ENCODE assay signal across 17 cellular contexts in genomic region chr9:114733814-114734213, GRCh38. TPM values are rescaled to one million over a fixed set of nuclear protein-coding genes. Genes with fewer than 3 reads are reported as not detected.
A peak's percentile ranks its signal among the peaks of the same experiment; 100 is the strongest.
DNase-seq lines count a peak whose midpoint lies in the region; ATAC-seq, FAIRE-seq and TF ChIP-seq lines count a peak whose summit lies in the region.
"Had no signal": no experiment of that assay in that cellular context is flagged by ENCODE, and none has a peak within 500 bp of the region (broad histone marks: within the 10 kb centered on the region; RNA-seq: fewer than 3 reads in every experiment).

No MANE protein-coding gene starts in this region.

- H3K9me1 ChIP-seq in K562 (ENCODE audit: control insufficient read depth, insufficient read depth, low read length), result no peaks in the 10 kb centered on the region

- H3K4me1 ChIP-seq in GM23248 (ENCODE audit: insufficient read depth) (peaks cover 10% of the 10 kb centered on the region), K562 (replicated peaks in 1 of 2; ENCODE audit: control insufficient read depth in 2 of 2, insufficient read depth in 2 of 2, low read length in 2 of 2) (no peaks in the 10 kb centered on the region), psoas muscle (no peaks in the 10 kb centered on the region), OCI-LY7 (ENCODE audit: insufficient read depth, low read length, poor library complexity, severe bottlenecking) (no peaks in the 10 kb centered on the region)
- H3K4me1 ChIP-seq: colonic mucosa had no signal

- no peak overlapping the region for H3K9ac ChIP-seq in GM23248
- no peak overlapping the region for H3K9ac ChIP-seq in K562 (ENCODE audit: insufficient read depth in 1 of 2, low read depth in 2 of 2, low read length in 2 of 2)

- H4K20me1 ChIP-seq in GM23248 (ENCODE audit: insufficient read depth) (no peaks in the 10 kb centered on the region), K562 (replicated peaks; ENCODE audit: control insufficient read depth, insufficient read depth, low read length) (no peaks in the 10 kb centered on the region), OCI-LY7 (ENCODE audit: insufficient read depth, low read length) (no peaks in the 10 kb centered on the region)

- H2AFZ ChIP-seq in GM23248, result no peak overlapping the region
- H2AFZ ChIP-seq in K562 (ENCODE audit: low read depth, low read length), result no peak overlapping the region
- H2AFZ ChIP-seq in OCI-LY7 (ENCODE audit: low read length), result no peak overlapping the region

- DNase-seq in GM23248 (peak; percentile 71), NCI-H226 (peak; percentile 88), K562 (ENCODE audit: extremely low read depth in 1 of 4, low spot score in 3 of 4) (no peak), non-pigmented ciliary epithelial cell (ENCODE audit: low read depth) (peak; percentile 50), psoas muscle (no peak), epidermal melanocyte (ENCODE audit: insufficient read length, low spot score) (no peak), OCI-LY7 (ENCODE audit: low spot score) (no peak), T-helper 9 cell (no peak)
- DNase-seq: activated CD8-positive, alpha-beta memory T cell treated with anti-CD3 and anti-CD28 coated beads for 24 hours; activated naive CD4-positive, alpha-beta T cell treated with anti-CD3 and anti-CD28 coated beads, Interleukin-2, amount 10 ng/mL, durations not matched to agents 7 days and 5 days; colonic mucosa; esophagus squamous epithelium; NCI-H1436; NCI-H524 treated with DMSO at 0.1 percent for 48 hours had no signal

- H3K79me2 ChIP-seq in GM23248 (ENCODE audit: insufficient read depth) (no peaks in the 10 kb centered on the region), K562 (ENCODE audit: control insufficient read depth, insufficient read depth, low read length) (no peaks in the 10 kb centered on the region), OCI-LY7 (ENCODE audit: insufficient read depth, low read depth, low read length) (no peaks in the 10 kb centered on the region)

- H3K4me2 ChIP-seq in GM23248 (ENCODE audit: unreplicated experiment) (no peak overlapping the region), K562 (ENCODE audit: insufficient read depth, low read length) (no peak overlapping the region), OCI-LY7 (ENCODE audit: low read length) (no peak overlapping the region)

- no peaks in the 10 kb centered on the region for H3K36me3 ChIP-seq in GM23248 (ENCODE audit: low read depth)
- no peaks in the 10 kb centered on the region for H3K36me3 ChIP-seq in K562 (ENCODE audit: control insufficient read depth, insufficient read depth, low read length)
- no peaks in the 10 kb centered on the region for H3K36me3 ChIP-seq in psoas muscle (ENCODE audit: insufficient read depth in 1 of 2, low read depth in 1 of 2)
- H3K36me3 ChIP-seq in OCI-LY7 (ENCODE audit: insufficient read depth, low read length), result no peaks in the 10 kb centered on the region
- H3K36me3 ChIP-seq: colonic mucosa, esophagus squamous epithelium had no signal

- H3K9me2 ChIP-seq in GM23248 (ENCODE audit: insufficient read depth) (no peaks in the 10 kb centered on the region), OCI-LY7 (ENCODE audit: insufficient read depth, low read length) (no peaks in the 10 kb centered on the region)

- no peak for TF ChIP-seq POLR2A in K562 (conservative IDR thresholded peaks at IDR 0.05)

- no peak for FAIRE-seq in K562 (lab: Jason Lieb, UNC)

- intact Hi-C loops in K562 (cut with micrococcal nuclease) (no loop called here), psoas muscle (cut with DNase I) (loop anchor here (10.0 kb wide), 2 partner anchors 181 to 791 kb away; no protein-coding TSS in a partner anchor), OCI-LY7 (cut with micrococcal nuclease; ENCODE audit: unreplicated experiment) (no loop called here)

- no peak for TF ChIP-seq EP300 in K562 (IDR thresholded peaks at IDR 0.05; ENCODE audit: low read length)

- H3K27ac ChIP-seq in GM23248 (no peak overlapping the region), K562 (ENCODE audit: extremely low read depth, low read depth, low read length) (no peak overlapping the region), psoas muscle (no peak overlapping the region), OCI-LY7 (ENCODE audit: low read depth, low read length, poor library complexity, severe bottlenecking) (no peak overlapping the region)
- H3K27ac ChIP-seq: colonic mucosa, esophagus squamous epithelium, skin epidermis had no signal

- WGBS in GM23248 (ENCODE audit: low coverage in 1 of 2, low lambda C conversion rate in 2 of 2, missing lambda C conversion rate in 2 of 2), 2 experiments, result 77 to 79% methylated on average over 6 of the region's 6 CpGs
- 0% methylated on average over 6 of the region's 6 CpGs for WGBS in K562 (ENCODE audit: insufficient coverage, low coverage, missing lambda C conversion rate)
- 91 to 95% (median 92%) methylated on average over 6 of the region's 6 CpGs for WGBS in psoas muscle, 3 donors

- TF ChIP-seq CTCF in K562 (IDR thresholded peaks at IDR 0.05 in 2 of 3, conservative IDR thresholded peaks at IDR 0.05 in 1 of 3; ENCODE audit: insufficient read depth in 2 of 3, low read depth in 1 of 3, low read length in 3 of 3) (no peak), psoas muscle (IDR thresholded peaks at IDR 0.05) (no peak), OCI-LY7 (conservative IDR thresholded peaks at IDR 0.05; ENCODE audit: low read length) (no peak)

- H3K9me3 ChIP-seq in GM23248 (ENCODE audit: low read depth) (no peaks in the 10 kb centered on the region), K562 (replicated peaks; ENCODE audit: control insufficient read depth, insufficient read depth, low read depth, low read length) (no peaks in the 10 kb centered on the region), psoas muscle (no peaks in the 10 kb centered on the region), OCI-LY7 (ENCODE audit: low read length) (no peaks in the 10 kb centered on the region)
- H3K9me3 ChIP-seq: colonic mucosa, esophagus squamous epithelium had no signal

- TF ChIP-seq RAD21 in K562 (CRISPR knock-in tag; conservative IDR thresholded peaks at IDR 0.05 in 1 of 2, IDR thresholded peaks at IDR 0.05 in 1 of 2), result no peak

- in situ Hi-C loops in GM23248 (cut with MboI) (loop anchor here (10.0 kb wide), 1 partner anchor 49 kb away; the partner anchor contains the start of gene TEX48), K562 (cut with MboI) (loop anchor here (25.0 kb wide), 1 partner anchor 178 kb away; no protein-coding TSS in a partner anchor)

- peaks cover 12% of the 10 kb centered on the region for H3F3A ChIP-seq in GM23248 (ENCODE audit: insufficient read depth)

- ATAC-seq in K562, result peak; percentile 23; the same call in 1 of the 3 replicates
- no peak for ATAC-seq in psoas muscle

- H3K4me3 ChIP-seq in GM23248, result no peak overlapping the region
- H3K4me3 ChIP-seq in K562, result no peak overlapping the region
- H3K4me3 ChIP-seq in psoas muscle, result no peak overlapping the region
- H3K4me3 ChIP-seq in OCI-LY7 (ENCODE audit: low read depth, low read length, poor library complexity, severe bottlenecking), result no peak overlapping the region
- H3K4me3 ChIP-seq: colonic mucosa, esophagus squamous epithelium, skin epidermis had no signal

- BruUV-seq in K562 (replicated peaks; lab: Mats Ljungman, UMichigan) (no TSS peak), OCI-LY7 (replicated peaks; lab: Mats Ljungman, UMichigan) (no TSS peak)

- CTCF ChIA-PET in K562 (lab: Yijun Ruan, JAX; ENCODE audit: low intra/inter-chr PET ratio) (no interaction called here), OCI-LY7 (lab: Charles Lee; ENCODE audit: unreplicated experiment) (no interaction called here)

- H3K27me3 ChIP-seq in GM23248 (replicated peaks; ENCODE audit: insufficient read depth) (no peaks in the 10 kb centered on the region), K562 (ENCODE audit: control insufficient read depth in 2 of 2, insufficient read depth in 2 of 2, low read length in 2 of 2) (no peaks in the 10 kb centered on the region), psoas muscle (ENCODE audit: insufficient read depth in 3 of 3, low read length in 2 of 3) (no peaks in the 10 kb centered on the region)
- H3K27me3 ChIP-seq: colonic mucosa, esophagus squamous epithelium had no signal

- POLR2A ChIA-PET in K562 (lab: Yijun Ruan, JAX) (no interaction called here), OCI-LY7 (lab: Charles Lee) (interaction anchor here (0.6 kb wide), 1 partner anchor 17 kb away, joined by 3 read pairs; no protein-coding TSS in a partner anchor)

TF ChIP-seq in K562, 482 proteins besides CTCF, POLR2A, EP300 and RAD21 (continues in another document):
- no peak for TF ChIP-seq CEBPG (CRISPR knock-in tag; IDR thresholded peaks at IDR 0.05)
- peak in 1 of 2 experiments; percentile 46; a peak in 2 of 4 replicates for TF ChIP-seq CEBPG (tag; conservative IDR thresholded peaks at IDR 0.05 in 1 of 2, IDR thresholded peaks at IDR 0.05 in 1 of 2)
- TF ChIP-seq JUN (IDR thresholded peaks at IDR 0.05; ENCODE audit: borderline replicate concordance, low read depth, low read length), result 0 out of 2 replicates have a peak, but pooled peaks have one; percentile 30
- no peak for TF ChIP-seq JUN (CRISPR knock-in tag; IDR thresholded peaks at IDR 0.05; ENCODE audit: borderline replicate concordance)
- peak; percentile 39; the same call in 1 of the 2 replicates for TF ChIP-seq JUND (IDR thresholded peaks at IDR 0.05; ENCODE audit: borderline replicate concordance, low read depth, low read length)
- no peak for TF ChIP-seq JUND (tag; IDR thresholded peaks at IDR 0.05; ENCODE audit: borderline replicate concordance, low read depth, low read length)

RNA-seq across cellular contexts. Expression of gene TEX48, which starts 51.8 kb away (rescaled TPM):
- not detected in 2 replicates for total RNA-seq in GM23248 (2014; rRNA removed; shearing (Covaris generic))
- polyA plus RNA-seq in GM23248 (2016; fragmentation: Nextera tagmentation; extraction: Ambion mirVana), result not detected in 2 replicates
- total RNA-seq in K562 (2011; cell fraction: chromatin; rRNA removed; ENCODE audit: low replicate concordance), result not detected in 2 replicates
- not detected in 2 replicates for total RNA-seq in K562 (2011; cell fraction: nucleolus; rRNA removed)
- not detected in 2 replicates for total RNA-seq in K562 (2011; cell fraction: nucleoplasm; rRNA removed)
- total RNA-seq in K562 (2014; rRNA removed), result not detected in 2 replicates
- total RNA-seq in K562 (2014; rRNA removed; fragmentation: Illumina TruSeq; extraction: Trizol), result not detected in 2 replicates
- not detected in 2 replicates for total RNA-seq in K562 (2015; rRNA removed; fragmentation: Illumina TruSeq; extraction: Trizol)
- not detected in 2 replicates for total RNA-seq in K562 (2021)
- polyA plus RNA-seq in K562 (2011; rRNA removed), result not detected in 2 replicates
- polyA plus RNA-seq in K562 (2011; cell fraction: cytosol; rRNA removed), result not detected in 2 replicates
- not detected in 2 replicates for polyA plus RNA-seq in K562 (2011; cell fraction: nucleus; rRNA removed)
- not detected in 2 replicates for polyA plus RNA-seq in K562 (2012)
- polyA plus RNA-seq in K562 (2014; fragmentation: Illumina TruSeq; extraction: Trizol), result not detected in 2 replicates
- polyA plus RNA-seq in K562 (2014; fragmentation: Nextera tagmentation; extraction: Ambion mirVana), result not detected
- polyA plus RNA-seq in K562 (2014; rRNA removed), result not detected in 2 replicates
- not detected in 2 replicates for polyA minus RNA-seq in K562 (2011; rRNA and poly(A)+ RNA removed)
- polyA minus RNA-seq in K562 (2011; cell fraction: cytosol; rRNA and poly(A)+ RNA removed), result not detected in 2 replicates
- polyA minus RNA-seq in K562 (2011; cell fraction: nucleus; rRNA and poly(A)+ RNA removed), result not detected in 2 replicates
- not detected for total RNA-seq in psoas muscle
- polyA plus RNA-seq in psoas muscle, result not detected
- total RNA-seq in OCI-LY7 (2014; rRNA removed; shearing (Covaris generic)), result not detected in 2 replicates
- total RNA-seq in OCI-LY7 (2022), result not detected in 2 replicates
- total RNA-seq: colonic mucosa, esophagus squamous epithelium, lung microvascular endothelial cell, temporal lobe had no signal

Comparison
In these comparisons a context has a peak if more than half of its experiments do, and no peak if none do; other contexts are left out.
1. DNase-seq: peak in GM23248 (single experiment), NCI-H226 (single experiment) and non-pigmented ciliary epithelial cell (single experiment); none in K562 (0 of 4), psoas muscle (0 of 2), epidermal melanocyte (single experiment), OCI-LY7 (single experiment) and T-helper 9 cell (single experiment).
2. intact Hi-C loops: an anchor here in psoas muscle (10.0 kb wide); none called in K562 and OCI-LY7.